8 cellular contexts compared by ENCODE assay signal in genomic region chr11:65084598-65085375, GRCh38. TPM values are rescaled to one million over a fixed set of nuclear protein-coding genes. Genes with fewer than 3 reads are reported as not detected.
A peak's percentile ranks its signal among the peaks of the same experiment; 100 is the strongest.
DNase-seq lines count a peak whose midpoint lies in the region; ATAC-seq lines count a peak whose summit lies in the region.

No MANE protein-coding gene starts in this region.

- peaks cover 0 to 4% (median 0%) of the 10 kb centered on the region in 5 donors for H3K27me3 Mint-ChIP-seq in naive thymus-derived CD4-positive, alpha-beta T cell

- peaks cover 44 to 81% (median 65%) of the 10 kb centered on the region in 11 experiments for H3K36me3 ChIP-seq in BLaER1 treated with 17β-estradiol and CSF1 and Interleukin-3, amounts not matched to agents 10 nM and 100 nM
- H3K36me3 ChIP-seq in naive thymus-derived CD4-positive, alpha-beta T cell (ENCODE audit: control insufficient read depth in 2 of 3, insufficient read depth in 3 of 3, low read length in 3 of 3) = peaks cover 0 to 43% (median 11%) of the 10 kb centered on the region in 3 experiments

- POLR2A ChIA-PET in naive thymus-derived CD4-positive, alpha-beta T cell (lab: Charles Lee) = interaction anchor here (0.8 to 3.2 kb wide), 7 partner anchors 10 to 56 kb away, joined by 3 to 22 read pairs (median 5); partner anchors contain the start of genes FAU, MRPL49, SYVN1 and VPS51

- H3K9ac ChIP-seq in BLaER1 treated with 17β-estradiol and CSF1 and Interleukin-3, amounts not matched to agents 10 nM and 100 nM = peak overlapping the region; percentile 85 to 95 (median 90)

- peak overlapping the region; percentile 79 to 91 (median 86) for H3K27ac ChIP-seq in BLaER1 treated with 17β-estradiol and CSF1 and Interleukin-3, amounts not matched to agents 10 nM and 100 nM
- peak overlapping the region; percentile 98 for H3K27ac ChIP-seq in caudate nucleus (ENCODE audit: low read depth, low read length)
- H3K27ac ChIP-seq in naive thymus-derived CD4-positive, alpha-beta T cell (ENCODE audit: low read depth, low read length) = peak overlapping the region; percentile 86

- no peak for DNase-seq in caudate nucleus (lab: John Stamatoyannopoulos, UW)
- DNase-seq in naive thymus-derived CD4-positive, alpha-beta T cell = no peak
- no peak for DNase-seq in KBM-7
- DNase-seq in activated CD8-positive, alpha-beta memory T cell treated with anti-CD3 and anti-CD28 coated beads for 24 hours = no peak
- DNase-seq in T1000 (lab: John Stamatoyannopoulos, UW) = no peak
- DNase-seq in HuH-7 (ENCODE audit: low spot score) = no peak

- ATAC-seq in HG03159 (IDR thresholded peaks at IDR 0.05; ENCODE audit: unreplicated experiment) = peak; percentile 4
- ATAC-seq in naive thymus-derived CD4-positive, alpha-beta T cell = no peak

- H3K4me1 Mint-ChIP-seq in naive thymus-derived CD4-positive, alpha-beta T cell = peaks cover 20 to 46% (median 27%) of the 10 kb centered on the region in 7 donors

- H3K4me1 ChIP-seq in BLaER1 treated with 17β-estradiol and CSF1 and Interleukin-3, amounts not matched to agents 10 nM and 100 nM = peaks cover 37 to 52% (median 49%) of the 10 kb centered on the region in 10 experiments
- H3K4me1 ChIP-seq in naive thymus-derived CD4-positive, alpha-beta T cell (ENCODE audit: control insufficient read depth in 2 of 2, insufficient read depth in 2 of 2, low read length in 2 of 2) = peaks cover 13 to 14% of the 10 kb centered on the region in 2 donors

- in situ Hi-C loops in KBM-7 (cut with MboI; ENCODE audit: low pct_unique_long_range_greater_than_20kb, low sequenced_read_pairs) = no loop called here

- CTCF ChIA-PET in naive thymus-derived CD4-positive, alpha-beta T cell (lab: Charles Lee) = interaction anchor here (0.8 to 1.4 kb wide), 3 partner anchors 15 to 71 kb away, joined by 3 to 7 read pairs (median 4); partner anchors contain the start of gene ARL2

- no peaks in the 10 kb centered on the region for H3K27me3 ChIP-seq in BLaER1 treated with 17β-estradiol and CSF1 and Interleukin-3, amounts not matched to agents 10 nM and 100 nM
- no peaks in the 10 kb centered on the region for H3K27me3 ChIP-seq in naive thymus-derived CD4-positive, alpha-beta T cell (ENCODE audit: control insufficient read depth in 2 of 2, insufficient read depth in 2 of 2, low read length in 2 of 2)

- peak overlapping the region; percentile 94 to 99 (median 97) for H3K27ac Mint-ChIP-seq in naive thymus-derived CD4-positive, alpha-beta T cell

- H3K9me3 ChIP-seq in BLaER1 treated with 17β-estradiol and CSF1 and Interleukin-3, amounts not matched to agents 10 nM and 100 nM (replicated peaks in 1 of 11) = no peaks in the 10 kb centered on the region
- H3K9me3 ChIP-seq in naive thymus-derived CD4-positive, alpha-beta T cell (ENCODE audit: control insufficient read depth in 2 of 3, low read length in 3 of 3) = no peaks in the 10 kb centered on the region

- peaks cover 0 to 29% (median 17%) of the 10 kb centered on the region in 5 donors for H3K36me3 Mint-ChIP-seq in naive thymus-derived CD4-positive, alpha-beta T cell

- H3K4me3 ChIP-seq in BLaER1 treated with 17β-estradiol and CSF1 and Interleukin-3, amounts not matched to agents 10 nM and 100 nM = peak overlapping the region; percentile 75 to 90 (median 86)
- peak overlapping the region; percentile 61 for H3K4me3 ChIP-seq in naive thymus-derived CD4-positive, alpha-beta T cell (ENCODE audit: low read length)

- H4K20me1 ChIP-seq in BLaER1 treated with 17β-estradiol and CSF1 and Interleukin-3, amounts not matched to agents 10 nM and 100 nM = peaks cover 0 to 20% (median 0%) of the 10 kb centered on the region in 11 experiments; a peak in 5 of 22 replicates

- H3K9me3 Mint-ChIP-seq in naive thymus-derived CD4-positive, alpha-beta T cell = peaks cover 0 to 10% (median 0%) of the 10 kb centered on the region in 11 donors

- intact Hi-C loops in naive thymus-derived CD4-positive, alpha-beta T cell (cut with micrococcal nuclease) = loop anchor here (1.0 to 10.0 kb wide), 14 partner anchors 12 to 240 kb away; partner anchors contain the start of genes FAU (in 2 of the 2), MRPL49 (in 2 of the 2), PPP2R5B (in 2 of the 2) and SNX15 (in 2 of the 2)

- peak overlapping the region; percentile 82 to 100 (median 98) for H3K4me2 ChIP-seq in BLaER1 treated with 17β-estradiol and CSF1 and Interleukin-3, amounts not matched to agents 10 nM and 100 nM

- H3K4me3 Mint-ChIP-seq in naive thymus-derived CD4-positive, alpha-beta T cell = peak overlapping the region; percentile 88 to 99 (median 93)

RNA-seq across cellular contexts. Expression of gene ZFPL1, which starts 0.8 kb away (rescaled TPM):
- 10 to 100 TPM; 29.9 to 53.0 (median 49.3) TPM for total RNA-seq in naive thymus-derived CD4-positive, alpha-beta T cell
- polyA plus RNA-seq in naive thymus-derived CD4-positive, alpha-beta T cell = 10 to 100 TPM; 24.2 to 30.9 TPM

RNA-seq across cellular contexts. Expression of gene CDCA5, which starts 0.9 kb away (rescaled TPM):
- 10 to 100 TPM in 1 of 5 experiments, 1 to 10 TPM in 1, under 1 TPM in 3; 0.56 to 68.1 (median 0.81) TPM for total RNA-seq in naive thymus-derived CD4-positive, alpha-beta T cell
- under 1 TPM; 0.31 to 0.47 TPM for polyA plus RNA-seq in naive thymus-derived CD4-positive, alpha-beta T cell

RNA-seq across cellular contexts. Expression of gene VPS51, which starts 11.2 kb away (rescaled TPM):
- 100 to 1,000 TPM; 159 to 269 (median 256) TPM for total RNA-seq in naive thymus-derived CD4-positive, alpha-beta T cell
- polyA plus RNA-seq in naive thymus-derived CD4-positive, alpha-beta T cell = 100 to 1,000 TPM; 106 to 130 TPM

RNA-seq across cellular contexts. Expression of gene NAALADL1, which starts 26.4 kb away (rescaled TPM):
- total RNA-seq in naive thymus-derived CD4-positive, alpha-beta T cell = 10 to 100 TPM; 12.2 to 23.4 (median 18.8) TPM
- 10 to 100 TPM; 18.6 to 25.3 TPM for polyA plus RNA-seq in naive thymus-derived CD4-positive, alpha-beta T cell

RNA-seq across cellular contexts. Expression of gene TM7SF2, which starts 26.9 kb away (rescaled TPM):
- total RNA-seq in naive thymus-derived CD4-positive, alpha-beta T cell = 10 to 100 TPM; 21.6 to 37.8 (median 30.8) TPM
- polyA plus RNA-seq in naive thymus-derived CD4-positive, alpha-beta T cell = 10 to 100 TPM; 15.0 to 21.1 TPM
